ENCODE assay signal across 15 cellular contexts in the genomic region with DNA sequence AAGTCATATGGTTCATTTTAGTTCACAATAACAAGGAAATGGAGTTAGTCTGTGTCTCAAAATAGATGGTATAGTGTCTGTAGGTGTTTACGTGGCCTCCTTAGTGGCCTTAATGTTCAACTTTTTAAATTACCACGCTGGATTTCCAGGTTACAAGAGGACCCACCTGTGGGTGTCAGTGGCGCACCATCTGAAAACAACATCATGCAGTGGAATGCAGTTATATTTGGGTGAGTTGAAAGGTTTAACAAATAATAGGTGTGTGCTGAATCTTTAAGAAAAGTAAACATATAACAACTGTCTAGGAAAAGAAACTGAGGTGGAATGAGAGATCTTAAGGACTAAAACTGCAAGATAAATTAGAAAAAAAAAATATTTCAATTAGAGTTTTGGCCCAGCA. TPM values are rescaled to one million over a fixed set of nuclear protein-coding genes. Genes with fewer than 3 reads are reported as not detected.
DNase-seq lines count a peak whose midpoint lies in the region; ATAC-seq and TF ChIP-seq lines count a peak whose summit lies in the region.
"Had no signal": no experiment of that assay in that cellular context is flagged by ENCODE, and none has a peak within 500 bp of the region (broad histone marks: within the 10 kb centered on the region; RNA-seq: fewer than 3 reads in every experiment).

No MANE protein-coding gene starts in this region.

- no peak overlapping the region for H3K27ac ChIP-seq in CD8-positive, alpha-beta memory T cell (ENCODE audit: low read depth, low read length)
- H3K27ac ChIP-seq in H9 (ENCODE audit: insufficient read length, low read depth, low read length): no peak overlapping the region
- no peak overlapping the region for H3K27ac ChIP-seq in naive thymus-derived CD4-positive, alpha-beta T cell (ENCODE audit: low read depth, low read length)
- H3K27ac ChIP-seq: SJSA1, thoracic aorta had no signal

- ATAC-seq in naive thymus-derived CD4-positive, alpha-beta T cell: no peak
- ATAC-seq in HG02763 (IDR thresholded peaks at IDR 0.05; ENCODE audit: unreplicated experiment): no peak
- ATAC-seq: sciatic nerve had no signal

- H3K14ac ChIP-seq in H9 (ENCODE audit: insufficient read depth, low read length): no peak overlapping the region

- in situ Hi-C loops in astrocyte of the spinal cord (cut with HindIII; ENCODE audit: low sequenced_read_pairs): no loop called here

- H3K9ac ChIP-seq in H9 (ENCODE audit: extremely low read depth, insufficient read length, low read length): peak overlapping the region; percentile 30

- peaks cover 51 to 75% (median 68%) of the 10 kb centered on the region in 3 donors for H3K4me1 Mint-ChIP-seq in CD8-positive, alpha-beta memory T cell
- peaks cover 14 to 19% of the 10 kb centered on the region in 2 experiments for H3K4me1 Mint-ChIP-seq in H9
- H3K4me1 Mint-ChIP-seq in naive thymus-derived CD4-positive, alpha-beta T cell: peaks cover 32 to 78% (median 67%) of the 10 kb centered on the region in 7 donors

- no peak overlapping the region for H3K4ac ChIP-seq in H9 (ENCODE audit: low read depth, low read length)

- H3K27ac Mint-ChIP-seq in CD8-positive, alpha-beta memory T cell: peak overlapping the region in 4 of 8 donors; percentile 46 to 98 (median 73)
- peak overlapping the region in 1 of 3 experiments; percentile 82; a peak in 1 of 7 replicates for H3K27ac Mint-ChIP-seq in H9
- H3K27ac Mint-ChIP-seq in naive thymus-derived CD4-positive, alpha-beta T cell: peak overlapping the region in 6 of 9 donors; percentile 10 to 98 (median 60)
- H3K27ac Mint-ChIP-seq: activated B cell treated with CpG ODN at 0.5 μM for 24 hours had no signal

- H2AK5ac ChIP-seq in H9 (ENCODE audit: insufficient read length, low read length): no peak overlapping the region

- H4K5ac ChIP-seq in H9 (ENCODE audit: insufficient read length, low read depth, low read length): no peak overlapping the region

- no peaks in the 10 kb centered on the region for H4K20me1 ChIP-seq in H9 (ENCODE audit: control insufficient read depth, insufficient read depth, insufficient read length)

- peaks cover 44% of the 10 kb centered on the region for H3K4me1 ChIP-seq in CD8-positive, alpha-beta memory T cell (ENCODE audit: insufficient read depth, low read length)
- H3K4me1 ChIP-seq in H9 (ENCODE audit: insufficient read depth, low read length): no peaks in the 10 kb centered on the region
- peaks cover 13 to 19% of the 10 kb centered on the region in 2 donors for H3K4me1 ChIP-seq in naive thymus-derived CD4-positive, alpha-beta T cell (ENCODE audit: control insufficient read depth in 2 of 2, insufficient read depth in 2 of 2, low read length in 2 of 2)

- H4K8ac ChIP-seq in H9 (replicated peaks; ENCODE audit: insufficient read length, low read depth, low read length): no peak overlapping the region

- H2BK20ac ChIP-seq in H9 (ENCODE audit: low read depth, low read length, poor library complexity, severe bottlenecking): no peak overlapping the region

- TF ChIP-seq CTCF in H9 (conservative IDR thresholded peaks at IDR 0.05): peak; percentile 39; the same call in 2 of the 3 replicates
- peak; percentile 16 for TF ChIP-seq CTCF in astrocyte of the spinal cord (IDR thresholded peaks at IDR 0.05; ENCODE audit: low read depth, low read length)

- no peak overlapping the region for H2BK15ac ChIP-seq in H9 (ENCODE audit: low read depth, low read length)

- CTCF ChIA-PET in CD8-positive, alpha-beta memory T cell (lab: Charles Lee): interaction anchor here (1.2 kb wide), 1 partner anchor 213 kb away, joined by 3 read pairs; no protein-coding TSS in a partner anchor
- CTCF ChIA-PET in naive thymus-derived CD4-positive, alpha-beta T cell (lab: Charles Lee): no interaction called here

- intact Hi-C loops in naive thymus-derived CD4-positive, alpha-beta T cell (cut with micrococcal nuclease): loop anchor here (1.0 to 10.0 kb wide), 5 partner anchors 72 to 1879 kb away; partner anchors contain the start of genes IRF1 (in 1 of the 2), TXNDC15 (in 1 of the 2) and VDAC1 (in 1 of the 2)

- no peak overlapping the region for H3K23ac ChIP-seq in H9 (ENCODE audit: insufficient read length, low read depth, low read length)

- POLR2A ChIA-PET in CD8-positive, alpha-beta memory T cell (lab: Charles Lee): no interaction called here
- POLR2A ChIA-PET in naive thymus-derived CD4-positive, alpha-beta T cell (lab: Charles Lee): interaction anchor here (0.6 to 0.7 kb wide), 2 partner anchors 246 to 286 kb away, joined by 4 to 6 read pairs; no protein-coding TSS in a partner anchor

- H3K4me2 ChIP-seq in H9 (ENCODE audit: insufficient read depth, insufficient read length, low read length): no peak overlapping the region

- H2AFZ ChIP-seq in H9 (ENCODE audit: low read length): no peak overlapping the region

- H2BK120ac ChIP-seq in H9 (ENCODE audit: low read depth, low read length, poor library complexity, severe bottlenecking): no peak overlapping the region

- peak in 1 of 5 donors; percentile 49 for DNase-seq in CD8-positive, alpha-beta memory T cell
- DNase-seq in H9 (no peak), astrocyte of the spinal cord (ENCODE audit: low read depth, low spot score) (no peak), Ammon's horn (ENCODE audit: low spot score) (no peak)
- peak in 2 of 9 donors; percentile 21 to 38 for DNase-seq in naive thymus-derived CD4-positive, alpha-beta T cell
- no peak for DNase-seq in activated CD8-positive, alpha-beta memory T cell treated with anti-CD3 and anti-CD28 coated beads for 24 hours
- DNase-seq: activated B cell treated with CpG ODN at 0.5 μM for 24 hours; activated effector memory CD4-positive, alpha-beta T cell treated with Interleukin-2 at 50 U/mL for 16 hours; Calu3; cortex of kidney; NCI-H1417 treated with DMSO at 0.1 percent for 48 hours had no signal

- H3K9me3 Mint-ChIP-seq in CD8-positive, alpha-beta memory T cell: peaks cover 0 to 2% (median 0%) of the 10 kb centered on the region in 5 donors
- peaks cover 0 to 2% of the 10 kb centered on the region in 2 experiments; a peak in 2 of 5 replicates for H3K9me3 Mint-ChIP-seq in H9
- H3K9me3 Mint-ChIP-seq in naive thymus-derived CD4-positive, alpha-beta T cell: peaks cover 0 to 13% (median 0%) of the 10 kb centered on the region in 11 donors
- H3K9me3 Mint-ChIP-seq: activated B cell treated with CpG ODN at 0.5 μM for 24 hours had no signal

- no peak overlapping the region for H2BK5ac ChIP-seq in H9 (ENCODE audit: insufficient read length, low read length)

- no peak overlapping the region for H3K56ac ChIP-seq in H9 (ENCODE audit: insufficient read length, low read depth, low read length)

- no peak overlapping the region for H2BK12ac ChIP-seq in H9 (ENCODE audit: insufficient read length, low read depth, low read length)

- peak overlapping the region in 6 of 7 donors; percentile 12 to 56 (median 43) for H3K4me3 Mint-ChIP-seq in CD8-positive, alpha-beta memory T cell
- H3K4me3 Mint-ChIP-seq in H9: no peak overlapping the region
- peak overlapping the region in 8 of 10 donors; percentile 16 to 96 (median 62) for H3K4me3 Mint-ChIP-seq in naive thymus-derived CD4-positive, alpha-beta T cell

- H3K18ac ChIP-seq in H9 (ENCODE audit: insufficient read length, low read depth, low read length): no peak overlapping the region

- H3K27me3 Mint-ChIP-seq in CD8-positive, alpha-beta memory T cell: peaks cover 0 to 8% of the 10 kb centered on the region in 2 donors
- H3K27me3 Mint-ChIP-seq in H9 (ENCODE audit: low read depth): no peaks in the 10 kb centered on the region
- peaks cover 0 to 7% (median 0%) of the 10 kb centered on the region in 5 donors for H3K27me3 Mint-ChIP-seq in naive thymus-derived CD4-positive, alpha-beta T cell
- H3K27me3 Mint-ChIP-seq: activated B cell treated with CpG ODN at 0.5 μM for 24 hours had no signal

- H3K79me2 ChIP-seq in H9 (ENCODE audit: insufficient read depth, low read length): peaks cover 14% of the 10 kb centered on the region

- H4K91ac ChIP-seq in H9 (ENCODE audit: insufficient read length, low read depth, low read length): no peak overlapping the region

- WGBS in H9 (ENCODE audit: extremely low coverage, insufficient read length, low lambda C conversion rate): no CpG with 5 or more reads among the region's 3 CpGs

- H3K36me3 ChIP-seq in CD8-positive, alpha-beta memory T cell (ENCODE audit: insufficient read depth, low read length): peaks cover 12% of the 10 kb centered on the region
- H3K36me3 ChIP-seq in naive thymus-derived CD4-positive, alpha-beta T cell (ENCODE audit: control insufficient read depth in 2 of 3, insufficient read depth in 3 of 3, low read length in 3 of 3): peaks cover 0 to 31% (median 0%) of the 10 kb centered on the region in 3 experiments

- no peak overlapping the region for H3T11ph ChIP-seq in H9 (ENCODE audit: low read length)

- H3K23me2 ChIP-seq in H9 (ENCODE audit: insufficient read length, low read depth, low read length, poor library complexity, severe bottlenecking): peaks cover 3% of the 10 kb centered on the region

- peaks cover 3 to 70% (median 6%) of the 10 kb centered on the region in 3 donors for H3K36me3 Mint-ChIP-seq in CD8-positive, alpha-beta memory T cell
- peaks cover 9 to 49% (median 33%) of the 10 kb centered on the region in 3 experiments for H3K36me3 Mint-ChIP-seq in H9 (ENCODE audit: insufficient read depth in 1 of 3, low read depth in 3 of 3)
- H3K36me3 Mint-ChIP-seq in naive thymus-derived CD4-positive, alpha-beta T cell: peaks cover 0 to 24% (median 12%) of the 10 kb centered on the region in 5 donors

- no peak overlapping the region for H3K4me3 ChIP-seq in CD8-positive, alpha-beta memory T cell (ENCODE audit: low read length)
- no peak overlapping the region for H3K4me3 ChIP-seq in astrocyte of the spinal cord (ENCODE audit: low read depth, low read length)
- no peak overlapping the region for H3K4me3 ChIP-seq in naive thymus-derived CD4-positive, alpha-beta T cell (ENCODE audit: low read length)
- H3K4me3 ChIP-seq: SJSA1 had no signal

- no peaks in the 10 kb centered on the region for H3K27me3 ChIP-seq in CD8-positive, alpha-beta memory T cell (ENCODE audit: insufficient read depth, low read length, poor library complexity, severe bottlenecking)
- H3K27me3 ChIP-seq in H9 (ENCODE audit: insufficient read depth, low read length): no peaks in the 10 kb centered on the region
- H3K27me3 ChIP-seq in naive thymus-derived CD4-positive, alpha-beta T cell (ENCODE audit: control insufficient read depth in 2 of 2, insufficient read depth in 2 of 2, low read length in 2 of 2): no peaks in the 10 kb centered on the region
- H3K27me3 ChIP-seq: SJSA1 had no signal

- H3K9me3 ChIP-seq in CD8-positive, alpha-beta memory T cell (ENCODE audit: low read length): no peaks in the 10 kb centered on the region
- no peaks in the 10 kb centered on the region for H3K9me3 ChIP-seq in H9 (ENCODE audit: control insufficient read depth, low read depth, low read length)
- H3K9me3 ChIP-seq in naive thymus-derived CD4-positive, alpha-beta T cell (ENCODE audit: control insufficient read depth in 2 of 3, low read length in 3 of 3): no peaks in the 10 kb centered on the region
- H3K9me3 ChIP-seq: SJSA1, thoracic aorta had no signal

- peaks cover 2% of the 10 kb centered on the region for H3K79me1 ChIP-seq in H9 (ENCODE audit: insufficient read depth, low read depth, low read length, poor library complexity, severe bottlenecking)

RNA-seq across cellular contexts. Expression of gene UBE2B, which starts 2.9 kb away (rescaled TPM):
- 100 to 1,000 TPM; 105 TPM for total RNA-seq in CD8-positive, alpha-beta memory T cell
- polyA plus RNA-seq in CD8-positive, alpha-beta memory T cell: 79.3 TPM
- 50.3 and 50.6 TPM in 2 replicates for total RNA-seq in H9 (2021)
- total RNA-seq in naive thymus-derived CD4-positive, alpha-beta T cell: 100 to 1,000 TPM in 4 of 5 experiments, 10 to 100 TPM in 1; 91.4 to 141 (median 124) TPM
- polyA plus RNA-seq in naive thymus-derived CD4-positive, alpha-beta T cell: 100 to 1,000 TPM in 1 of 2 donors, 10 to 100 TPM in 1; 89.2 to 116 TPM

RNA-seq across cellular contexts. Expression of gene CDKL3, which starts 7.3 kb away (rescaled TPM):
- total RNA-seq in CD8-positive, alpha-beta memory T cell: 1 to 10 TPM; 2.5 to 3.3 TPM
- 0.38 TPM for polyA plus RNA-seq in CD8-positive, alpha-beta memory T cell
- 2.5 and 2.8 TPM in 2 replicates for total RNA-seq in H9 (2021)
- 1 to 10 TPM in 3 of 5 experiments, under 1 TPM in 2; 0.27 to 1.9 (median 1.2) TPM for total RNA-seq in naive thymus-derived CD4-positive, alpha-beta T cell
- polyA plus RNA-seq in naive thymus-derived CD4-positive, alpha-beta T cell: 1 to 10 TPM in 1 of 2 donors, under 1 TPM in 1; 0.26 to 1.5 TPM

RNA-seq across cellular contexts. Expression of gene CDKN2AIPNL, which starts 37.4 kb away (rescaled TPM):
- total RNA-seq in CD8-positive, alpha-beta memory T cell: 10 to 100 TPM; 42.1 to 42.2 TPM
- polyA plus RNA-seq in CD8-positive, alpha-beta memory T cell: 29.6 TPM
- total RNA-seq in H9 (2021): 60.0 and 60.3 TPM in 2 replicates
- 10 to 100 TPM; 11.5 to 20.8 (median 16.8) TPM for total RNA-seq in naive thymus-derived CD4-positive, alpha-beta T cell
- polyA plus RNA-seq in naive thymus-derived CD4-positive, alpha-beta T cell: 10 to 100 TPM; 25.8 to 29.1 TPM

Comparison
In these comparisons a context has a peak if more than half of its experiments do, and no peak if none do; other contexts are left out.
1. H3K4me3 Mint-ChIP-seq: peak in CD8-positive, alpha-beta memory T cell (6 of 7) and naive thymus-derived CD4-positive, alpha-beta T cell (8 of 10); none in H9 (0 of 2).